In genomic region chr11:118996926-118997626, GRCh38 we compare ENCODE assay signal across 8 cellular contexts. TPM values are rescaled to one million over a fixed set of nuclear protein-coding genes. Genes with fewer than 3 reads are reported as not detected.
A peak's percentile ranks its signal among the peaks of the same experiment; 100 is the strongest.
DNase-seq lines count a peak whose midpoint lies in the region; ATAC-seq and TF ChIP-seq lines count a peak whose summit lies in the region.

No MANE protein-coding gene starts in this region.

- DNase-seq in CD14-positive monocyte (ENCODE audit: low spot score) (no peak), transverse colon (no peak), NCI-H1694 (lab: John Stamatoyannopoulos, UW) (no peak)
- peak; percentile 67 for DNase-seq in Jurkat, Clone E6-1 (ENCODE audit: low read depth, low spot score)
- peak; percentile 34 for DNase-seq in activated CD4-positive, CD25-positive, alpha-beta regulatory T cell treated with anti-CD3 and anti-CD28 coated beads, Interleukin-2, amount 50 U/mL, for 72 hours

- peak; percentile 10 for ATAC-seq in GM19395 (IDR thresholded peaks at IDR 0.05; ENCODE audit: unreplicated experiment)

- H3K4me1 Mint-ChIP-seq in CD14-positive monocyte: peaks cover 27% of the 10 kb centered on the region

- no peak for TF ChIP-seq EP300 in transverse colon (IDR thresholded peaks at IDR 0.05; ENCODE audit: low read depth)

- H3K9me3 Mint-ChIP-seq in CD14-positive monocyte: peaks cover 0 to 3% (median 0%) of the 10 kb centered on the region in 7 donors

- 19 to 20% methylated on average over 1 to 22 of the region's 22 CpGs for WGBS in transverse colon (ENCODE audit: low coverage in 1 of 2), 2 donors

- H3K27ac Mint-ChIP-seq in CD14-positive monocyte: peak overlapping the region; percentile 87 to 95 (median 89)

- peak overlapping the region; percentile 95 to 97 for H3K4me3 Mint-ChIP-seq in CD14-positive monocyte

- H3K9me3 ChIP-seq in endocrine pancreas (ENCODE audit: control insufficient read depth, low read length) (no peaks in the 10 kb centered on the region), mucosa of stomach (ENCODE audit: control insufficient read depth, low read length) (no peaks in the 10 kb centered on the region), transverse colon (no peaks in the 10 kb centered on the region)

- H3K4me1 ChIP-seq in endocrine pancreas (ENCODE audit: control insufficient read depth, insufficient read depth, low read length) (no peaks in the 10 kb centered on the region), mucosa of stomach (ENCODE audit: control insufficient read depth, insufficient read depth, low read length) (peaks cover 9% of the 10 kb centered on the region), transverse colon (peaks cover 0 to 23% (median 16%) of the 10 kb centered on the region in 4 donors)

- peaks cover 0 to 2% (median 0%) of the 10 kb centered on the region in 3 donors for H3K27me3 Mint-ChIP-seq in CD14-positive monocyte (ENCODE audit: low read depth in 3 of 3)

- in situ Hi-C loops in transverse colon (cut with MboI; ENCODE audit: low pct_ligation_motif_present in 1 of 4, low pct_unique_long_range_greater_than_20kb in 1 of 4, low sequenced_read_pairs in 3 of 4): no loop called here

- peaks cover 24 to 34% of the 10 kb centered on the region in 2 donors for H3K36me3 Mint-ChIP-seq in CD14-positive monocyte

- H3K4me3 ChIP-seq in Jurkat, Clone E6-1 (ENCODE audit: low read length): peak overlapping the region; percentile 100
- H3K4me3 ChIP-seq in endocrine pancreas (ENCODE audit: control insufficient read depth, insufficient read depth, low read length) (peak overlapping the region; percentile 57), mucosa of stomach (ENCODE audit: low read length) (peak overlapping the region; percentile 64), transverse colon (peak overlapping the region; percentile 44 to 82 (median 70))

- no peak for TF ChIP-seq POLR2A in transverse colon (IDR thresholded peaks at IDR 0.05)

- H3K27ac ChIP-seq in transverse colon: peak overlapping the region; percentile 82 to 91 (median 85)

- H3K36me3 ChIP-seq in endocrine pancreas (ENCODE audit: control insufficient read depth, insufficient read depth, low read length) (no peaks in the 10 kb centered on the region), mucosa of stomach (ENCODE audit: control insufficient read depth, insufficient read depth, low read length) (no peaks in the 10 kb centered on the region), transverse colon (peaks cover 0 to 13% (median 5%) of the 10 kb centered on the region in 4 donors)

- intact Hi-C loops in CD14-positive monocyte (cut with micrococcal nuclease): loop anchor here in 1 of 2 donors (5.0 kb wide), 1 partner anchor 35 kb away; the partner anchor contains the start of gene SLC37A4
- intact Hi-C loops in transverse colon (cut with DNase I; ENCODE audit: low total_unique reads): no loop called here

- no peaks in the 10 kb centered on the region for H3K27me3 ChIP-seq in endocrine pancreas (ENCODE audit: control insufficient read depth, insufficient read depth, low read length)
- H3K27me3 ChIP-seq in mucosa of stomach (ENCODE audit: control insufficient read depth, insufficient read depth, low read length): no peaks in the 10 kb centered on the region
- no peaks in the 10 kb centered on the region for H3K27me3 ChIP-seq in transverse colon

- H3K9ac ChIP-seq in endocrine pancreas (ENCODE audit: control insufficient read depth, insufficient read depth, low read length) (peak overlapping the region; percentile 16), mucosa of stomach (ENCODE audit: low read length) (peak overlapping the region; percentile 58)

- TF ChIP-seq CTCF in CD14-positive monocyte (IDR thresholded peaks at IDR 0.05) (peak; percentile 41), transverse colon (IDR thresholded peaks at IDR 0.05) (peak in 1 of 5 experiments; percentile 12)

RNA-seq across cellular contexts. Expression of gene CENATAC, which starts 0.9 kb away (rescaled TPM):
- polyA plus RNA-seq in CD14-positive monocyte: 1 to 10 TPM; 2.7 to 4.1 TPM
- polyA plus RNA-seq in Jurkat, Clone E6-1 (2012; ENCODE audit: insufficient read depth, insufficient read length): 19.2 TPM
- 10 to 100 TPM; 46.1 to 94.3 (median 82.2) TPM for total RNA-seq in transverse colon

RNA-seq across cellular contexts. Expression of gene RPS25, which starts 21.1 kb away (rescaled TPM):
- polyA plus RNA-seq in CD14-positive monocyte: 1,000 to 10,000 TPM; 1,264 to 1,336 TPM
- 3,780 TPM for polyA plus RNA-seq in Jurkat, Clone E6-1 (2012; ENCODE audit: insufficient read depth, insufficient read length)
- total RNA-seq in transverse colon: 1,000 to 10,000 TPM in 1 of 4 donors, 100 to 1,000 TPM in 3; 220 to 1,105 (median 540) TPM

RNA-seq across cellular contexts. Expression of gene TRAPPC4, which starts 21.5 kb away (rescaled TPM):
- polyA plus RNA-seq in CD14-positive monocyte: 10 to 100 TPM; 46.9 to 54.5 TPM
- 120 TPM for polyA plus RNA-seq in Jurkat, Clone E6-1 (2012; ENCODE audit: insufficient read depth, insufficient read length)
- total RNA-seq in transverse colon: 100 to 1,000 TPM in 1 of 4 donors, 10 to 100 TPM in 3; 37.4 to 105 (median 74.8) TPM

RNA-seq across cellular contexts. Expression of gene FOXR1, which starts 25.5 kb away (rescaled TPM):
- not detected for polyA plus RNA-seq in CD14-positive monocyte
- polyA plus RNA-seq in Jurkat, Clone E6-1 (2012; ENCODE audit: insufficient read depth, insufficient read length): not detected
- not detected for total RNA-seq in transverse colon

RNA-seq across cellular contexts. Expression of gene SLC37A4, which starts 33.6 kb away (rescaled TPM):
- 1 to 10 TPM; 5.9 to 7.2 TPM for polyA plus RNA-seq in CD14-positive monocyte
- polyA plus RNA-seq in Jurkat, Clone E6-1 (2012; ENCODE audit: insufficient read depth, insufficient read length): 0.69 TPM
- total RNA-seq in transverse colon: 10 to 100 TPM; 34.0 to 88.3 (median 81.2) TPM

Comparison
In these comparisons a context has a peak if more than half of its experiments do, and no peak if none do; other contexts are left out.
1. DNase-seq: peak in Jurkat, Clone E6-1 (single experiment) and activated CD4-positive, CD25-positive, alpha-beta regulatory T cell treated with anti-CD3 and anti-CD28 coated beads, Interleukin-2, amount 50 U/mL, for 72 hours (single experiment); none in CD14-positive monocyte (single experiment), transverse colon (single experiment) and NCI-H1694 (single experiment).
2. Peak in every context shown above with its lines, with median percentiles within 50 percentile points of each other: H3K4me3 ChIP-seq.